ENCODE assay signal across 11 cellular contexts in the genomic region with DNA sequence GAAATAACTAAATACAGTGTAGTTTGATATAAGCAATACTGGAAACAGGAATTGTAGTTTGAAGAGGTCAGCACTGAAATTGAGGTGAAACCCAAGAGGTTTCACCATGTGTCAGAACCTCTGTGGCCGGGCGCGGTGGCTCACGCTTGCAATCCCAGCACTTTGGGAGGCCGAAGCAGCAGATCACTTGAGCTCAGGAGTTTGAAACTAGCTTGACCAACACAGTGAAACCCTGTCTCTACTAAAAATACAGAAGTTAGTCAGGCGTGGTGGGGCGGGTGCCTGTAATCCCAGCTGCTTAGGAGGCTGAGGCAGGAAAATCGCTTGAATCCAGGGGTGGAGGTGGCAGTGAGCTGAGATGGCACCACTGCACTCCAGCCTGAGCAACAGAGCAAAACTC.
"Had no signal": no experiment of that assay in that cellular context is flagged by ENCODE, and none has a peak within 500 bp of the region (broad histone marks: within the 10 kb centered on the region; RNA-seq: fewer than 3 reads in every experiment).

No MANE protein-coding gene starts in this region.

- ATAC-seq: foreskin keratinocyte; lower lobe of right lung; stimulated activated memory B cell treated with anti-CD40 and anti-IgM and Interleukin-4, amounts not matched to agents 10 μg/mL and 1 μg/mL and 100 μg/mL, for 72 hours had no signal

- H3K27ac ChIP-seq: foreskin keratinocyte, lower lobe of right lung, vagina had no signal

- H3K4me3 ChIP-seq: lower lobe of right lung, vagina had no signal

- H3K27me3 ChIP-seq: foreskin keratinocyte, vagina had no signal

- H3K4me1 ChIP-seq: foreskin keratinocyte, lower lobe of right lung, vagina had no signal

- H3K36me3 ChIP-seq: lower lobe of right lung, vagina had no signal

- DNase-seq: activated CD4-positive, alpha-beta T cell treated with anti-CD3 and anti-CD28 coated beads for 1 hour; activated CD4-positive, alpha-beta T cell treated with anti-CD3 and anti-CD28 coated beads, Interleukin-2, amount 50 U/mL, for 4 hours; activated naive CD4-positive, alpha-beta T cell; activated T-cell treated with anti-CD3 and anti-CD28 coated beads for 4 hours; effector memory CD4-positive, alpha-beta T cell; foreskin keratinocyte; lower lobe of right lung; stimulated activated CD4-positive, alpha-beta T cell treated with anti-CD3 and anti-CD28 coated beads, Interleukin-2, amount 100 ng/mL, for 48 hours; T-helper 9 cell had no signal

- H3K9me3 ChIP-seq: lower lobe of right lung, vagina had no signal
